ENCODE assay signal across 17 cellular contexts in the genomic region with DNA sequence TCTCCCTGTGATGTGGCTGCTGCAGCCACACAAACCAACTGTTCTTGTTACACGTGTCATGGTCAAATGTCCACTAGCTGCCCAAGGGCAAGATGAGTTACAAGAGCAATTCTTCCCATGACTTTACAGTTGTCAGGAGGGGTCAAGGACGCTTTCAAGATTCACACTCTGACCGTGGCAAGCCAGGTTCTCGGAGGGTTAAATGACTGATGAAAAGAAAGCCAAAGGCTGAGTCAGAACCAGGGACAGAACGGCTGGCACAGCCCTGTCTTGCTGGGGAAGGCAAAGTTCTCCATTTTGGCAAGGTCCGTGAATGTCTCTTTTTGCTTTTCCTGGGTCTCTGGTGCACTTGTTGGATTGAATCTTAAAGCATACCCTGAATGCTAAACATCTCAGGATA.
DNase-seq lines count a peak whose midpoint lies in the region; ATAC-seq and TF ChIP-seq lines count a peak whose summit lies in the region.
"Had no signal": no experiment of that assay in that cellular context is flagged by ENCODE, and none has a peak within 500 bp of the region (broad histone marks: within the 10 kb centered on the region; RNA-seq: fewer than 3 reads in every experiment).

No MANE protein-coding gene starts in this region.

- H3K79me2 ChIP-seq in Loucy (ENCODE audit: insufficient read depth, low read length), result peaks cover 14% of the 10 kb centered on the region; the same call in 1 of the 2 replicates

- no peaks in the 10 kb centered on the region for H3K9me3 ChIP-seq in Loucy (ENCODE audit: insufficient read depth, low read depth, low read length)
- no peaks in the 10 kb centered on the region for H3K9me3 ChIP-seq in effector memory CD4-positive, alpha-beta T cell (ENCODE audit: control insufficient read depth, low read length)
- H3K9me3 ChIP-seq: BLaER1 had no signal

- H3K4me1 ChIP-seq in Loucy (ENCODE audit: insufficient read depth, low read length, poor library complexity, severe bottlenecking), result peaks cover 86% of the 10 kb centered on the region
- H3K4me1 ChIP-seq in effector memory CD4-positive, alpha-beta T cell (ENCODE audit: control insufficient read depth, insufficient read depth, low read length, poor library complexity, severe bottlenecking), result peaks cover 56% of the 10 kb centered on the region

- H3K4me3 Mint-ChIP-seq in activated naive CD4-positive, alpha-beta T cell treated with anti-CD3 and anti-CD28 coated beads, Interleukin-2, amount 10 ng/mL, durations not matched to agents 7 days and 5 days, result no peak overlapping the region
- no peak overlapping the region for H3K4me3 Mint-ChIP-seq in natural killer cell treated with Interleukin-12 subunit alpha and Interleukin-12 subunit beta and Interleukin-15 and Interleukin-18, amount 100 ng/mL, for 72 hours

- no peaks in the 10 kb centered on the region for H3K27me3 ChIP-seq in Loucy (ENCODE audit: insufficient read depth, low read length, poor library complexity, severe bottlenecking)
- no peaks in the 10 kb centered on the region for H3K27me3 ChIP-seq in effector memory CD4-positive, alpha-beta T cell (replicated peaks; ENCODE audit: control insufficient read depth, insufficient read depth, low read length, poor library complexity, severe bottlenecking)
- H3K27me3 ChIP-seq: BLaER1 had no signal

- peaks cover 72% of the 10 kb centered on the region for H3K4me1 Mint-ChIP-seq in activated naive CD4-positive, alpha-beta T cell treated with anti-CD3 and anti-CD28 coated beads, Interleukin-2, amount 10 ng/mL, durations not matched to agents 7 days and 5 days
- peaks cover 55 to 62% of the 10 kb centered on the region in 2 donors for H3K4me1 Mint-ChIP-seq in natural killer cell treated with Interleukin-12 subunit alpha and Interleukin-12 subunit beta and Interleukin-15 and Interleukin-18, amount 100 ng/mL, for 72 hours (ENCODE audit: low read depth in 2 of 2)

- peak overlapping the region; percentile 16 for H3K27ac Mint-ChIP-seq in activated naive CD4-positive, alpha-beta T cell treated with anti-CD3 and anti-CD28 coated beads, Interleukin-2, amount 10 ng/mL, durations not matched to agents 7 days and 5 days
- no peak overlapping the region for H3K27ac Mint-ChIP-seq in activated naive CD4-positive, alpha-beta T cell treated with anti-CD3 and anti-CD28 coated beads, Interleukin-2, amount 50 U/mL, for 72 hours
- H3K27ac Mint-ChIP-seq in natural killer cell treated with Interleukin-12 subunit alpha and Interleukin-12 subunit beta and Interleukin-15 and Interleukin-18, amount 100 ng/mL, for 72 hours, result peak overlapping the region; percentile 2 to 20

- POLR2A ChIA-PET in GM10248 (lab: Yijun Ruan, JAX), result no interaction called here
- POLR2A ChIA-PET in RWPE1 (lab: Yijun Ruan, JAX; ENCODE audit: low non-redundant PET), result no interaction called here

- peak overlapping the region; percentile 78 for H3K4me2 ChIP-seq in Loucy (ENCODE audit: low read depth, low read length, poor library complexity, severe bottlenecking)
- H3K4me2 ChIP-seq: BLaER1, PC-9 had no signal

- H3K9ac ChIP-seq in Loucy (ENCODE audit: low read depth, low read length, poor library complexity, severe bottlenecking), result peak overlapping the region; percentile 76
- H3K9ac ChIP-seq: BLaER1 had no signal

- no peak for TF ChIP-seq CTCF in Loucy (conservative IDR thresholded peaks at IDR 0.05; ENCODE audit: low read length)
- no peak for TF ChIP-seq CTCF in GM10248 (IDR thresholded peaks at IDR 0.05; ENCODE audit: control extremely low read depth, extremely low read depth, low read depth, missing control alignments)
- TF ChIP-seq CTCF in RWPE1 (conservative IDR thresholded peaks at IDR 0.05; ENCODE audit: low read depth), result no peak

- H3K27ac ChIP-seq in effector memory CD4-positive, alpha-beta T cell (ENCODE audit: insufficient read depth, low read length, poor library complexity, severe bottlenecking), result peak overlapping the region; percentile 49
- H3K27ac ChIP-seq in RWPE1, result no peak overlapping the region
- H3K27ac ChIP-seq: BLaER1, PC-9 had no signal

- H2AFZ ChIP-seq in Loucy (ENCODE audit: low read length), result no peak overlapping the region
- H2AFZ ChIP-seq: PC-9 had no signal

- CTCF ChIA-PET in activated naive CD4-positive, alpha-beta T cell treated with anti-CD3 and anti-CD28 coated beads, Interleukin-2, amount 10 ng/mL, durations not matched to agents 7 days and 5 days (lab: Charles Lee), result interaction anchor here (0.9 to 1.4 kb wide), 2 partner anchors 122 to 255 kb away, joined by 3 read pairs; no protein-coding TSS in a partner anchor
- CTCF ChIA-PET in GM10248 (lab: Yijun Ruan, JAX) (no interaction called here), RWPE1 (lab: Yijun Ruan, JAX) (no interaction called here)

- no peak for DNase-seq in activated naive CD4-positive, alpha-beta T cell treated with anti-CD3 and anti-CD28 coated beads, Interleukin-2, amount 10 ng/mL, durations not matched to agents 7 days and 5 days
- no peak for DNase-seq in activated naive CD4-positive, alpha-beta T cell treated with anti-CD3 and anti-CD28 coated beads, Interleukin-2, amount 50 U/mL, for 72 hours (ENCODE audit: low spot score in 2 of 2)
- DNase-seq in effector memory CD4-positive, alpha-beta T cell, result no peak
- no peak for DNase-seq in natural killer cell treated with Interleukin-12 subunit alpha and Interleukin-12 subunit beta and Interleukin-15 and Interleukin-18, amount 100 ng/mL, for 72 hours (ENCODE audit: low spot score)
- DNase-seq in GM10248 (ENCODE audit: extremely low spot score), result no peak
- no peak for DNase-seq in RWPE1 (ENCODE audit: low spot score)
- DNase-seq: COR-L47, GF-D8, GOT3, NCI-H1436, NCI-H2029, NCI-H774, PC-9 had no signal

- H3K36me3 ChIP-seq in Loucy (ENCODE audit: insufficient read depth, low read length), result no peaks in the 10 kb centered on the region
- no peaks in the 10 kb centered on the region for H3K36me3 ChIP-seq in effector memory CD4-positive, alpha-beta T cell (ENCODE audit: control insufficient read depth, insufficient read depth, low read length)
- H3K36me3 ChIP-seq: BLaER1 had no signal

- no peaks in the 10 kb centered on the region for H3K9me3 Mint-ChIP-seq in activated naive CD4-positive, alpha-beta T cell treated with anti-CD3 and anti-CD28 coated beads, Interleukin-2, amount 10 ng/mL, durations not matched to agents 7 days and 5 days
- H3K9me3 Mint-ChIP-seq in activated naive CD4-positive, alpha-beta T cell treated with anti-CD3 and anti-CD28 coated beads, Interleukin-2, amount 50 U/mL, for 72 hours, result peaks cover 0 to 6% of the 10 kb centered on the region in 2 donors
- H3K9me3 Mint-ChIP-seq in natural killer cell treated with Interleukin-12 subunit alpha and Interleukin-12 subunit beta and Interleukin-15 and Interleukin-18, amount 100 ng/mL, for 72 hours, result no peaks in the 10 kb centered on the region

- H3K9me2 ChIP-seq in Loucy (replicated peaks; ENCODE audit: low read depth, low read length), result no peaks in the 10 kb centered on the region

- H3K36me3 Mint-ChIP-seq in activated naive CD4-positive, alpha-beta T cell treated with anti-CD3 and anti-CD28 coated beads, Interleukin-2, amount 10 ng/mL, durations not matched to agents 7 days and 5 days, result peaks cover 1% of the 10 kb centered on the region
- H3K36me3 Mint-ChIP-seq in activated naive CD4-positive, alpha-beta T cell treated with anti-CD3 and anti-CD28 coated beads, Interleukin-2, amount 50 U/mL, for 72 hours, result peaks cover 0 to 12% of the 10 kb centered on the region in 2 donors
- no peaks in the 10 kb centered on the region for H3K36me3 Mint-ChIP-seq in natural killer cell treated with Interleukin-12 subunit alpha and Interleukin-12 subunit beta and Interleukin-15 and Interleukin-18, amount 100 ng/mL, for 72 hours

- ATAC-seq in activated naive CD4-positive, alpha-beta T cell treated with anti-CD3 and anti-CD28 coated beads, Interleukin-2, amount 50 U/mL, for 72 hours, result no peak
- no peak for ATAC-seq in natural killer cell treated with Interleukin-12 subunit alpha and Interleukin-12 subunit beta and Interleukin-15 and Interleukin-18, amount 100 ng/mL, for 72 hours
- no peak for ATAC-seq in activated CD4-positive, CD25-positive, alpha-beta regulatory T cell treated with anti-CD3 and anti-CD28 coated beads, Interleukin-2, amount 50 U/mL, for 24 hours
- ATAC-seq: K562 had no signal

- peak overlapping the region; percentile 59 for H3K4me3 ChIP-seq in Loucy (ENCODE audit: low read length, poor library complexity, severe bottlenecking)
- H3K4me3 ChIP-seq in effector memory CD4-positive, alpha-beta T cell (ENCODE audit: insufficient read depth, low read depth, low read length, poor library complexity, severe bottlenecking), result no peak overlapping the region
- H3K4me3 ChIP-seq: BLaER1, K562, PC-9 had no signal

- peaks cover 11% of the 10 kb centered on the region for H3K27me3 Mint-ChIP-seq in activated naive CD4-positive, alpha-beta T cell treated with anti-CD3 and anti-CD28 coated beads, Interleukin-2, amount 10 ng/mL, durations not matched to agents 7 days and 5 days
- peaks cover 0 to 7% of the 10 kb centered on the region in 2 donors for H3K27me3 Mint-ChIP-seq in natural killer cell treated with Interleukin-12 subunit alpha and Interleukin-12 subunit beta and Interleukin-15 and Interleukin-18, amount 100 ng/mL, for 72 hours

- H3F3A ChIP-seq in Loucy (ENCODE audit: low read depth), result peaks cover 19% of the 10 kb centered on the region

- no peaks in the 10 kb centered on the region for H4K20me1 ChIP-seq in Loucy (ENCODE audit: insufficient read depth, low read length, poor library complexity, severe bottlenecking)
- H4K20me1 ChIP-seq: BLaER1 had no signal

Comparison
In these comparisons a context has a peak if more than half of its experiments do, and no peak if none do; other contexts are left out.
1. H3K27ac Mint-ChIP-seq: peak in activated naive CD4-positive, alpha-beta T cell treated with anti-CD3 and anti-CD28 coated beads, Interleukin-2, amount 10 ng/mL, durations not matched to agents 7 days and 5 days (single experiment) and natural killer cell treated with Interleukin-12 subunit alpha and Interleukin-12 subunit beta and Interleukin-15 and Interleukin-18, amount 100 ng/mL, for 72 hours (2 of 2); none in activated naive CD4-positive, alpha-beta T cell treated with anti-CD3 and anti-CD28 coated beads, Interleukin-2, amount 50 U/mL, for 72 hours (0 of 2).